26 cellular contexts compared by ENCODE assay signal in the genomic region with DNA sequence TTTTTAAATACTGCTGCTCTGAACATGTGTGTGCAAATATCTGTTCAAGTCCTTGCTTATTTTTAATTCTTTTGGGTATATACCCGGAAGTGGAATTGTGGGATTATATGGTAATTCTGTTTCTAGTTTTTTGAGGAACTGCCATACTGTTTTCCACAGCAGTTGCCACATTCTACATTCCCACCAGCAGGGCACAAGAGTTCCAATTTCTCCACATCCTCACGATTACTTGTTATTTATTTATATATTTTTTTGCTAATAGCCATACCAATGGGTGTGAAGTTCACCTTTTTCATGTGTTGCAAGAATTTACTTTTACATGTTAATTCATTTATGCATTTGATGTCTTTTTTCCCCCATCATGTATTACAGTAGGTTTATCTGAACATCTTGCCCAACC.
DNase-seq lines count a peak whose midpoint lies in the region; ATAC-seq and TF ChIP-seq lines count a peak whose summit lies in the region.
"Had no signal": no experiment of that assay in that cellular context is flagged by ENCODE, and none has a peak within 500 bp of the region (broad histone marks: within the 10 kb centered on the region; RNA-seq: fewer than 3 reads in every experiment).

No MANE protein-coding gene starts in this region.

- TF ChIP-seq CTCF in AG09319 (IDR thresholded peaks at IDR 0.05; ENCODE audit: low read depth, low read length) (peak; percentile 11), WTC11 (IDR thresholded peaks at IDR 0.05) (no peak), osteoblast (IDR thresholded peaks at IDR 0.05; ENCODE audit: extremely low read depth, low read depth, low read length) (peak; percentile 24)

- no peaks in the 10 kb centered on the region for H3K27me3 ChIP-seq in osteoblast (ENCODE audit: insufficient read depth, low read length)
- H3K27me3 ChIP-seq: BLaER1, MG63 had no signal

- no peaks in the 10 kb centered on the region for H3K9me3 ChIP-seq in osteoblast (ENCODE audit: low read depth, low read length)
- H3K9me3 ChIP-seq: BLaER1, MG63 had no signal

- peak overlapping the region; percentile 62; the same call in 1 of the 2 replicates for H3K27ac Mint-ChIP-seq in WTC11
- H3K27ac Mint-ChIP-seq in activated T-cell treated with anti-CD3 and anti-CD28 coated beads, Interleukin-2, amount 50 U/mL, for 72 hours: no peak overlapping the region
- H3K27ac Mint-ChIP-seq: natural killer cell treated with Interleukin-12 subunit alpha and Interleukin-12 subunit beta and Interleukin-15 and Interleukin-18, amount 100 ng/mL, for 72 hours; T-helper 17 cell had no signal

- peak overlapping the region; percentile 29 for H3K27ac ChIP-seq in epithelial cell of prostate
- no peak overlapping the region for H3K27ac ChIP-seq in osteoblast (ENCODE audit: low read depth, low read length)
- H3K27ac ChIP-seq: BLaER1, HL-60, parathyroid adenoma, SK-N-MC had no signal

- no peaks in the 10 kb centered on the region for H3K9me3 Mint-ChIP-seq in WTC11
- peaks cover 0 to 1% of the 10 kb centered on the region in 2 donors for H3K9me3 Mint-ChIP-seq in activated T-cell treated with anti-CD3 and anti-CD28 coated beads, Interleukin-2, amount 50 U/mL, for 72 hours

- no peak overlapping the region for H3K4me3 ChIP-seq in osteoblast (ENCODE audit: insufficient read depth, low read length)
- H3K4me3 ChIP-seq: BLaER1, GM12878, MG63 had no signal

- no peak overlapping the region for H3K4me2 ChIP-seq in osteoblast (ENCODE audit: insufficient read depth, low read length)
- H3K4me2 ChIP-seq: BLaER1 had no signal

- POLR2A ChIA-PET in WTC11 (lab: Charles Lee): no interaction called here

- CTCF ChIA-PET in WTC11 (lab: Charles Lee): interaction anchor here (1.6 kb wide), 1 partner anchor 78 kb away, joined by 4 read pairs; no protein-coding TSS in a partner anchor

- DNase-seq in AG09319 (ENCODE audit: extremely low read depth, low read depth) (no peak), WTC11 (ENCODE audit: low spot score) (no peak), epithelial cell of prostate (ENCODE audit: low read depth, low spot score) (no peak), osteoblast (ENCODE audit: insufficient read length, low spot score, missing footprints) (no peak), T-helper 9 cell (no peak), GF-D8 (lab: John Stamatoyannopoulos, UW) (no peak), middle frontal gyrus (ENCODE audit: extremely low spot score, low spot score) (no peak)
- no peak for DNase-seq in activated T-cell treated with anti-CD3 and anti-CD28 coated beads, Interleukin-2, amount 50 U/mL, for 72 hours
- DNase-seq: activated CD4-positive, alpha-beta T cell treated with anti-CD3 and anti-CD28 coated beads, Interleukin-2, amount 50 U/mL, for 48 hours; activated naive CD4-positive, alpha-beta T cell treated with Interleukin-2 at 50 U/mL for 16 hours; foreskin melanocyte; KG1; MG63; NCI-H1105; NCI-H187; NCI-H82; stimulated activated CD4-positive, alpha-beta T cell treated with anti-CD3 and anti-CD28 coated beads, Interleukin-1b, Interleukin-23, amount 100 ng/mL, for 48 hours; stimulated activated naive CD8-positive, alpha-beta T cell treated with anti-CD3 and anti-CD28 coated beads, Interleukin-15, Interleukin-2, amounts not matched to agents 100 U/mL and 50 U/mL, for 24 hours; T-helper 17 cell had no signal

- H4K20me1 ChIP-seq in osteoblast (ENCODE audit: insufficient read depth, low read length): no peaks in the 10 kb centered on the region
- H4K20me1 ChIP-seq: BLaER1 had no signal

- ATAC-seq in WTC11: no peak
- no peak for ATAC-seq in activated T-cell treated with anti-CD3 and anti-CD28 coated beads, Interleukin-2, amount 50 U/mL, for 72 hours (replicated peaks in 1 of 2)
- ATAC-seq: activated CD4-positive, CD25-positive, alpha-beta regulatory T cell treated with anti-CD3 and anti-CD28 coated beads, Interleukin-2, amount 50 U/mL, for 24 hours; GM12878; natural killer cell treated with Interleukin-12 subunit alpha and Interleukin-12 subunit beta and Interleukin-15 and Interleukin-18, amount 100 ng/mL, for 72 hours; stimulated activated naive CD8-positive, alpha-beta T cell treated with anti-CD3 and anti-CD28 coated beads, Interleukin-15, Interleukin-2, amounts not matched to agents 100 U/mL and 50 U/mL, for 24 hours; T-helper 17 cell had no signal

- no peak overlapping the region for H2AFZ ChIP-seq in osteoblast (ENCODE audit: low read length)
- H2AFZ ChIP-seq: parathyroid adenoma had no signal

- H3K4me1 ChIP-seq in osteoblast (ENCODE audit: insufficient read depth, low read length): peaks cover 34% of the 10 kb centered on the region
- H3K4me1 ChIP-seq: BLaER1, parathyroid adenoma had no signal

- peaks cover 2% of the 10 kb centered on the region; the same call in 1 of the 2 replicates for H3K4me1 Mint-ChIP-seq in WTC11
- no peaks in the 10 kb centered on the region for H3K4me1 Mint-ChIP-seq in activated T-cell treated with anti-CD3 and anti-CD28 coated beads, Interleukin-2, amount 50 U/mL, for 72 hours (ENCODE audit: low read depth)

- no peaks in the 10 kb centered on the region for H3K36me3 Mint-ChIP-seq in WTC11
- no peaks in the 10 kb centered on the region for H3K36me3 Mint-ChIP-seq in activated T-cell treated with anti-CD3 and anti-CD28 coated beads, Interleukin-2, amount 50 U/mL, for 72 hours (ENCODE audit: insufficient read depth in 2 of 2)
- H3K36me3 Mint-ChIP-seq: natural killer cell treated with Interleukin-12 subunit alpha and Interleukin-12 subunit beta and Interleukin-15 and Interleukin-18, amount 100 ng/mL, for 72 hours had no signal

- H3K79me2 ChIP-seq in osteoblast (ENCODE audit: insufficient read depth, low read length): no peaks in the 10 kb centered on the region
- H3K79me2 ChIP-seq: parathyroid adenoma had no signal

- no peaks in the 10 kb centered on the region; the same call in 1 of the 2 replicates for H3K27me3 Mint-ChIP-seq in WTC11 (ENCODE audit: low read depth)
- H3K27me3 Mint-ChIP-seq in activated T-cell treated with anti-CD3 and anti-CD28 coated beads, Interleukin-2, amount 50 U/mL, for 72 hours (ENCODE audit: low read depth): peaks cover 10% of the 10 kb centered on the region

- H3K4me3 Mint-ChIP-seq in WTC11: no peak overlapping the region
- H3K4me3 Mint-ChIP-seq in activated T-cell treated with anti-CD3 and anti-CD28 coated beads, Interleukin-2, amount 50 U/mL, for 72 hours: no peak overlapping the region
- H3K4me3 Mint-ChIP-seq: natural killer cell treated with Interleukin-12 subunit alpha and Interleukin-12 subunit beta and Interleukin-15 and Interleukin-18, amount 100 ng/mL, for 72 hours; T-helper 17 cell had no signal

- H3K36me3 ChIP-seq in osteoblast (ENCODE audit: insufficient read depth, low read length): no peaks in the 10 kb centered on the region
- H3K36me3 ChIP-seq: BLaER1, MG63 had no signal

TF ChIP-seq in WTC11, 78 proteins besides CTCF, POLR2A, EP300 and RAD21 (continues in another document):
- TF ChIP-seq, protein P1, sequence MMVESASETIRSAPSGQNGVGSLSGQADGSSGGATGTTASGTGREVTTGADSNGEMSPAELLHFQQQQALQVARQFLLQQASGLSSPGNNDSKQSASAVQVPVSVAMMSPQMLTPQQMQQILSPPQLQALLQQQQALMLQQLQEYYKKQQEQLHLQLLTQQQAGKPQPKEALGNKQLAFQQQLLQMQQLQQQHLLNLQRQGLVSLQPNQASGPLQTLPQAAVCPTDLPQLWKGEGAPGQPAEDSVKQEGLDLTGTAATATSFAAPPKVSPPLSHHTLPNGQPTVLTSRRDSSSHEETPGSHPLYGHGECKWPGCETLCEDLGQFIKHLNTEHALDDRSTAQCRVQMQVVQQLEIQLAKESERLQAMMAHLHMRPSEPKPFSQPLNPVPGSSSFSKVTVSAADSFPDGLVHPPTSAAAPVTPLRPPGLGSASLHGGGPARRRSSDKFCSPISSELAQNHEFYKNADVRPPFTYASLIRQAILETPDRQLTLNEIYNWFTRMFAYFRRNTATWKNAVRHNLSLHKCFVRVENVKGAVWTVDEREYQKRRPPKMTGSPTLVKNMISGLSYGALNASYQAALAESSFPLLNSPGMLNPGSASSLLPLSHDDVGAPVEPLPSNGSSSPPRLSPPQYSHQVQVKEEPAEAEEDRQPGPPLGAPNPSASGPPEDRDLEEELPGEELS (CRISPR knock-in tag; IDR thresholded peaks at IDR 0.05): no peak
- TF ChIP-seq NR3C1 (CRISPR knock-in tag; conservative IDR thresholded peaks at IDR 0.05; ENCODE audit: low read depth) (no peak), FOXK1 (CRISPR knock-in tag; IDR thresholded peaks at IDR 0.05) (no peak), OVOL2 (CRISPR knock-in tag; IDR thresholded peaks at IDR 0.05; ENCODE audit: borderline replicate concordance) (no peak), CREB1 (CRISPR knock-in tag; IDR thresholded peaks at IDR 0.05) (no peak), NFYB (CRISPR knock-in tag; conservative IDR thresholded peaks at IDR 0.05; ENCODE audit: low read depth) (no peak), NR2C2 (CRISPR knock-in tag; IDR thresholded peaks at IDR 0.05) (no peak), ZNF416 (CRISPR knock-in tag; IDR thresholded peaks at IDR 0.05) (no peak), MYBL2 (CRISPR knock-in tag; IDR thresholded peaks at IDR 0.05) (no peak), ESRRA (CRISPR knock-in tag; IDR thresholded peaks at IDR 0.05; ENCODE audit: borderline replicate concordance) (no peak), TCF7 (CRISPR knock-in tag; IDR thresholded peaks at IDR 0.05; ENCODE audit: low read depth) (no peak)
- TF ChIP-seq, protein P2, sequence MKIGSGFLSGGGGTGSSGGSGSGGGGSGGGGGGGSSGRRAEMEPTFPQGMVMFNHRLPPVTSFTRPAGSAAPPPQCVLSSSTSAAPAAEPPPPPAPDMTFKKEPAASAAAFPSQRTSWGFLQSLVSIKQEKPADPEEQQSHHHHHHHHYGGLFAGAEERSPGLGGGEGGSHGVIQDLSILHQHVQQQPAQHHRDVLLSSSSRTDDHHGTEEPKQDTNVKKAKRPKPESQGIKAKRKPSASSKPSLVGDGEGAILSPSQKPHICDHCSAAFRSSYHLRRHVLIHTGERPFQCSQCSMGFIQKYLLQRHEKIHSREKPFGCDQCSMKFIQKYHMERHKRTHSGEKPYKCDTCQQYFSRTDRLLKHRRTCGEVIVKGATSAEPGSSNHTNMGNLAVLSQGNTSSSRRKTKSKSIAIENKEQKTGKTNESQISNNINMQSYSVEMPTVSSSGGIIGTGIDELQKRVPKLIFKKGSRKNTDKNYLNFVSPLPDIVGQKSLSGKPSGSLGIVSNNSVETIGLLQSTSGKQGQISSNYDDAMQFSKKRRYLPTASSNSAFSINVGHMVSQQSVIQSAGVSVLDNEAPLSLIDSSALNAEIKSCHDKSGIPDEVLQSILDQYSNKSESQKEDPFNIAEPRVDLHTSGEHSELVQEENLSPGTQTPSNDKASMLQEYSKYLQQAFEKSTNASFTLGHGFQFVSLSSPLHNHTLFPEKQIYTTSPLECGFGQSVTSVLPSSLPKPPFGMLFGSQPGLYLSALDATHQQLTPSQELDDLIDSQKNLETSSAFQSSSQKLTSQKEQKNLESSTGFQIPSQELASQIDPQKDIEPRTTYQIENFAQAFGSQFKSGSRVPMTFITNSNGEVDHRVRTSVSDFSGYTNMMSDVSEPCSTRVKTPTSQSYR (CRISPR knock-in tag; IDR thresholded peaks at IDR 0.05): no peak
